9 cellular contexts compared by ENCODE assay signal in the genomic region with DNA sequence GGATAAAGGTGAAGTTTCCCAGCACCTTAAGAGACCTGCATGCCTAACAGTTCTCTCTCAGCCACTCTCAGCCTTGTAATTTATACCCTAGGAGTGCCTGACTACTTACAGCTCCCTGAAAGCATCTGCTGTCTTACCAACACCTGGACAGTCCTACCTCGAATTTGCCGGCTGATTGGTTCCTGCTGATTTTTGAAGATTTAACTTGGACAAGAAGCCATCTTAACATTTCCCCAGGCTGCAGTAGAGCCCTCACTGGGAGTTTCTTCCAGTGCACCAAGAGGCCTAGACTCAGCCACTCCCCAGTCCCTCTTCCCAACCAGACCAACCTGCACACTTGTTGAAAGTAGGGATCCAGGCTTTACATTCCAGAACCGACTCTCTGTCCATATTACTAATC.
"Had no signal": no experiment of that assay in that cellular context is flagged by ENCODE, and none has a peak within 500 bp of the region (broad histone marks: within the 10 kb centered on the region; RNA-seq: fewer than 3 reads in every experiment).

No MANE protein-coding gene starts in this region.

- H3K9ac ChIP-seq: KMS-11 had no signal

- FAIRE-seq: HepG2, HTR-8/SVneo, K562 had no signal

- H3K4me2 ChIP-seq: KMS-11 had no signal

- H3K4me3 ChIP-seq: K562 had no signal

- H3K4me1 Mint-ChIP-seq: IgD-negative memory B cell had no signal

- H3K4me3 Mint-ChIP-seq: IgD-negative memory B cell had no signal

- ATAC-seq: HepG2, K562 had no signal

- H3K27ac Mint-ChIP-seq: IgD-negative memory B cell had no signal

- H3K27ac ChIP-seq: HL-60, KMS-11 had no signal

- DNase-seq: IMR-90, KBM-7, KG1 had no signal
